ENCODE assay signal across 13 cellular contexts in the genomic region with DNA sequence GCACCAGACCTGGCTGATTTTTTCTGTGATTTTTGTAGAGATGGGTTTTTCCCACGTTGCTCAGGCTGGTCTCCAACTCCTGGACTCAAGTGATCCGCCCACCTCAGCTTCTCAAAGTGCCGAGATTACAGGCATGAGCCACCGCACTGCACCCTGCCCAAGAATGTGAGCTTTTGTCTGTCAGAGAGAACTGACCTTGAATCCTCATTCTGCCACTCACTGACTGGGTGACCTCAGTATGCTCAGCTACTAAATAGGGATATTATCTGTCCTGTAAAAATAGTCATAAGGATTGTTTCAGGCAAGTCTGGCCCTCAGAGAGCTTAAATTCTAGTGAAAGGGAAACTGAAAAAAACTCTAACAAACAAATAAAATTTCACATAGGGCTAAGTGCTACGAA. TPM values are rescaled to one million over a fixed set of nuclear protein-coding genes. Genes with fewer than 3 reads are reported as not detected.
DNase-seq lines count a peak whose midpoint lies in the region; ATAC-seq, FAIRE-seq and TF ChIP-seq lines count a peak whose summit lies in the region.
"Had no signal": no experiment of that assay in that cellular context is flagged by ENCODE, and none has a peak within 500 bp of the region (broad histone marks: within the 10 kb centered on the region; RNA-seq: fewer than 3 reads in every experiment).

No MANE protein-coding gene starts in this region.

- H3K4me3 ChIP-seq in HepG2 (replicated peaks in 1 of 3; ENCODE audit: insufficient read depth in 1 of 3, low read depth in 2 of 3, low read length in 3 of 3) (peak overlapping the region in 1 of 3 experiments; percentile 21; a peak in 1 of 6 replicates), right lobe of liver (no peak overlapping the region), lower lobe of right lung (no peak overlapping the region), dorsolateral prefrontal cortex (no peak overlapping the region)
- H3K4me3 ChIP-seq: esophagus muscularis mucosa, stomach had no signal

- H3K4me1 ChIP-seq in HepG2 (ENCODE audit: insufficient read depth, low read length), result peaks cover 67% of the 10 kb centered on the region
- H3K4me1 ChIP-seq in right lobe of liver, result peaks cover 0 to 25% (median 9%) of the 10 kb centered on the region in 4 donors
- peaks cover 38% of the 10 kb centered on the region for H3K4me1 ChIP-seq in lower lobe of right lung

- H3K27ac ChIP-seq in HepG2 (ENCODE audit: extremely low read length, insufficient read depth, low read length), result no peak overlapping the region
- H3K27ac ChIP-seq in right lobe of liver, result no peak overlapping the region
- H3K27ac ChIP-seq in lower lobe of right lung, result no peak overlapping the region
- H3K27ac ChIP-seq in dorsolateral prefrontal cortex, result peak overlapping the region in 28 of 59 donors; percentile 7 to 94 (median 48)

- H3K27me3 ChIP-seq in HepG2 (ENCODE audit: control insufficient read depth in 1 of 2, insufficient read depth in 2 of 2, low read length in 2 of 2), result no peaks in the 10 kb centered on the region; a peak in 1 of 5 replicates
- no peaks in the 10 kb centered on the region for H3K27me3 ChIP-seq in right lobe of liver
- H3K27me3 ChIP-seq in lower lobe of right lung (ENCODE audit: low read depth), result no peaks in the 10 kb centered on the region
- H3K27me3 ChIP-seq in dorsolateral prefrontal cortex, result no peaks in the 10 kb centered on the region
- H3K27me3 ChIP-seq: esophagus muscularis mucosa, stomach had no signal

- no peak overlapping the region for H2AFZ ChIP-seq in HepG2 (ENCODE audit: low read length)

- no peak overlapping the region for H3K4me3 Mint-ChIP-seq in central memory CD8-positive, alpha-beta T cell
- no peak overlapping the region for H3K4me3 Mint-ChIP-seq in natural killer cell
- H3K4me3 Mint-ChIP-seq in type B pancreatic cell, result peak overlapping the region; percentile 51

- H3K9ac ChIP-seq in HepG2 (ENCODE audit: insufficient read depth, low read depth, low read length), result no peak overlapping the region

- POLR2A ChIA-PET in HepG2 (lab: Yijun Ruan, JAX), result interaction anchor here (0.7 to 9.0 kb wide), 6 partner anchors 9 to 64 kb away, joined by 3 to 75 read pairs (median 6); partner anchors contain the start of gene PRKCD

- TF ChIP-seq EP300 in HepG2 (IDR thresholded peaks at IDR 0.05; ENCODE audit: low read depth in 2 of 2, low read length in 2 of 2) (no peak), HepG2 (CRISPR knock-in tag; IDR thresholded peaks at IDR 0.05; ENCODE audit: borderline replicate concordance) (no peak)

- DNase-seq in HepG2 (ENCODE audit: low spot score), result peak; percentile 77
- DNase-seq in right lobe of liver, result no peak
- DNase-seq in central memory CD8-positive, alpha-beta T cell (ENCODE audit: low spot score in 2 of 2), result no peak
- no peak for DNase-seq in natural killer cell
- DNase-seq in type B pancreatic cell (ENCODE audit: extremely low spot score, unreplicated experiment), result no peak
- DNase-seq in lower lobe of right lung, result no peak
- no peak for DNase-seq in dorsolateral prefrontal cortex
- no peak for DNase-seq in pons (ENCODE audit: low spot score)
- DNase-seq: HCEC 1CT, NCI-H1694, NCI-H446, stomach had no signal

- peak; percentile 92 for FAIRE-seq in HepG2 (lab: Jason Lieb, UNC)

- H3K9me3 ChIP-seq in HepG2 (ENCODE audit: low read length) (no peaks in the 10 kb centered on the region), right lobe of liver (no peaks in the 10 kb centered on the region), lower lobe of right lung (no peaks in the 10 kb centered on the region)
- H3K9me3 ChIP-seq: esophagus muscularis mucosa, stomach had no signal

- peaks cover 18% of the 10 kb centered on the region for H3K36me3 Mint-ChIP-seq in central memory CD8-positive, alpha-beta T cell (ENCODE audit: insufficient read depth)
- no peaks in the 10 kb centered on the region for H3K36me3 Mint-ChIP-seq in natural killer cell
- no peaks in the 10 kb centered on the region for H3K36me3 Mint-ChIP-seq in type B pancreatic cell

- WGBS in HepG2 (ENCODE audit: low lambda C conversion rate), result 17% methylated on average over 5 of the region's 5 CpGs
- WGBS in right lobe of liver (ENCODE audit: insufficient coverage, low coverage, low lambda C conversion rate, missing lambda C conversion rate), result 78% methylated on average over 5 of the region's 5 CpGs

- peak overlapping the region; percentile 55 for H3K4me2 ChIP-seq in HepG2 (ENCODE audit: low read depth, low read length)

- H3K27ac Mint-ChIP-seq in central memory CD8-positive, alpha-beta T cell (ENCODE audit: low read depth), result peak overlapping the region; percentile 97
- H3K27ac Mint-ChIP-seq in natural killer cell (peak overlapping the region; percentile 94 to 99), type B pancreatic cell (peak overlapping the region; percentile 95)

- TF ChIP-seq CTCF in HepG2 (CRISPR knock-in tag; IDR thresholded peaks at IDR 0.05) (no peak), right lobe of liver (IDR thresholded peaks at IDR 0.05) (no peak), natural killer cell (IDR thresholded peaks at IDR 0.05) (no peak), type B pancreatic cell (conservative IDR thresholded peaks at IDR 0.05) (no peak), lower lobe of right lung (IDR thresholded peaks at IDR 0.05) (no peak), dorsolateral prefrontal cortex (IDR thresholded peaks at IDR 0.05 in 54 of 56, conservative IDR thresholded peaks at IDR 0.05 in 2 of 56; ENCODE audit: low read depth in 1 of 56, partially characterized antibody in 56 of 56) (no peak)

- no peaks in the 10 kb centered on the region for H3K27me3 Mint-ChIP-seq in central memory CD8-positive, alpha-beta T cell
- no peaks in the 10 kb centered on the region for H3K27me3 Mint-ChIP-seq in natural killer cell (ENCODE audit: low read depth in 2 of 2)
- no peaks in the 10 kb centered on the region for H3K27me3 Mint-ChIP-seq in type B pancreatic cell

- H3K36me3 ChIP-seq in HepG2 (replicated peaks in 1 of 2; ENCODE audit: control insufficient read depth in 1 of 2, insufficient read depth in 2 of 2, low read length in 2 of 2), result no peaks in the 10 kb centered on the region
- H3K36me3 ChIP-seq in right lobe of liver, result no peaks in the 10 kb centered on the region
- no peaks in the 10 kb centered on the region for H3K36me3 ChIP-seq in lower lobe of right lung
- H3K36me3 ChIP-seq: esophagus muscularis mucosa, stomach had no signal

- no peaks in the 10 kb centered on the region for H4K20me1 ChIP-seq in HepG2 (ENCODE audit: insufficient read depth, low read length)

- intact Hi-C loops in HepG2 (cut with micrococcal nuclease; ENCODE audit: unreplicated experiment), result loop anchor here (5.0 kb wide), 1 partner anchor 40 kb away; no protein-coding TSS in a partner anchor
- intact Hi-C loops in right lobe of liver (cut with DNase I), result no loop called here
- intact Hi-C loops in natural killer cell (cut with micrococcal nuclease), result no loop called here
- intact Hi-C loops in lower lobe of right lung (cut with DNase I), result no loop called here
- intact Hi-C loops in dorsolateral prefrontal cortex (cut with DNase I), result loop anchor here in 1 of 2 donors (5.0 kb wide), 1 partner anchor 65 kb away; no protein-coding TSS in a partner anchor

- ATAC-seq in HepG2 (peak; percentile 45), right lobe of liver (no peak), natural killer cell (no peak), lower lobe of right lung (no peak)
- ATAC-seq in central memory CD8-positive, alpha-beta T cell (replicated peaks; ENCODE audit: extremely low read depth, poor library complexity, severe bottlenecking), result no peak

- BruUV-seq in HepG2 (replicated peaks; lab: Mats Ljungman, UMichigan), result no TSS peak

- no peak for TF ChIP-seq RAD21 in HepG2 (CRISPR knock-in tag; IDR thresholded peaks at IDR 0.05)

- peaks cover 24% of the 10 kb centered on the region for H3K4me1 Mint-ChIP-seq in central memory CD8-positive, alpha-beta T cell
- peaks cover 25% of the 10 kb centered on the region in 2 donors for H3K4me1 Mint-ChIP-seq in natural killer cell
- peaks cover 25% of the 10 kb centered on the region for H3K4me1 Mint-ChIP-seq in type B pancreatic cell (ENCODE audit: unreplicated experiment)

- H3K9me3 Mint-ChIP-seq in central memory CD8-positive, alpha-beta T cell, result no peaks in the 10 kb centered on the region
- H3K9me3 Mint-ChIP-seq in natural killer cell, result no peaks in the 10 kb centered on the region
- H3K9me3 Mint-ChIP-seq in type B pancreatic cell, result no peaks in the 10 kb centered on the region

- in situ Hi-C loops in HepG2 (cut with HindIII; ENCODE audit: extremely low pct_ligation_motif_present, low pct_unique_long_range_greater_than_20kb), result loop anchor here (5.0 kb wide), 1 partner anchor 65 kb away; no protein-coding TSS in a partner anchor

- peaks cover 21% of the 10 kb centered on the region for H3K79me2 ChIP-seq in HepG2 (ENCODE audit: insufficient read depth, low read length)

- CTCF ChIA-PET in HepG2 (lab: Yijun Ruan, JAX; ENCODE audit: low intra/inter-chr PET ratio, low total read pairs), result interaction anchor here (1.7 to 4.7 kb wide), 2 partner anchors 18 to 63 kb away, joined by 5 to 53 read pairs; no protein-coding TSS in a partner anchor

- TF ChIP-seq POLR2A in HepG2 (IDR thresholded peaks at IDR 0.05; ENCODE audit: insufficient read depth in 1 of 2, low read depth in 2 of 2, low read length in 2 of 2), result no peak
- no peak for TF ChIP-seq POLR2A in right lobe of liver (IDR thresholded peaks at IDR 0.05)

RNA-seq across cellular contexts. Expression of gene RFT1, which starts 2.1 kb away (rescaled TPM):
- total RNA-seq in HepG2 (2016; rRNA removed; fragmentation: Illumina TruSeq; extraction: Trizol) (25.7 and 37.0 TPM in 2 replicates), right lobe of liver (10 to 100 TPM in 4 of 6 experiments, 1 to 10 TPM in 2; 9.3 to 12.4 (median 10.4) TPM), natural killer cell (10 to 100 TPM; 13.3 to 17.2 (median 14.1) TPM), type B pancreatic cell (ENCODE audit: low replicate concordance) (23.4 and 31.0 TPM in 2 replicates), lower lobe of right lung (18.3 TPM), dorsolateral prefrontal cortex (10 to 100 TPM in 118 of 120 experiments, 1 to 10 TPM in 2; 8.0 to 22.2 (median 15.5) TPM)
- total RNA-seq in HepG2 (2016; cell fraction: cytosol; rRNA removed; fragmentation: Illumina TruSeq; extraction: Trizol; ENCODE audit: low read depth), result 4.3 and 5.1 TPM in 2 replicates
- total RNA-seq in HepG2 (2016; cell fraction: insoluble cytoplasmic fraction; rRNA removed; fragmentation: Illumina TruSeq; extraction: Trizol), result 25.2 and 37.3 TPM in 2 replicates
- total RNA-seq in HepG2 (2016; cell fraction: membrane; rRNA removed; fragmentation: Illumina TruSeq; extraction: Trizol), result 14.7 and 16.2 TPM in 2 replicates
- 30.4 and 35.0 TPM in 2 replicates for total RNA-seq in HepG2 (2016; cell fraction: nucleus; rRNA removed; fragmentation: Illumina TruSeq; extraction: Trizol)
- polyA plus RNA-seq in HepG2 (2011; rRNA removed), result 21.0 and 23.2 TPM in 2 replicates
- 21.9 and 27.5 TPM in 2 replicates for polyA plus RNA-seq in HepG2 (2011; cell fraction: cytosol; rRNA removed)
- polyA plus RNA-seq in HepG2 (2011; cell fraction: nucleus; rRNA removed), result 11.4 TPM in 2 replicates
- 13.7 and 19.5 TPM in 2 replicates for polyA plus RNA-seq in HepG2 (2012)
- polyA plus RNA-seq in HepG2 (2016; cell fraction: cytosol; fragmentation: Illumina TruSeq; extraction: Trizol; ENCODE audit: low read depth), result 5.2 and 6.1 TPM in 2 replicates
- polyA plus RNA-seq in HepG2 (2016; cell fraction: insoluble cytoplasmic fraction; fragmentation: Illumina TruSeq; extraction: Trizol; ENCODE audit: low read depth), result 20.1 and 21.3 TPM in 2 replicates
- 10.2 and 12.2 TPM in 2 replicates for polyA plus RNA-seq in HepG2 (2016; cell fraction: membrane; fragmentation: Illumina TruSeq; extraction: Trizol; ENCODE audit: low read depth)
- 32.4 and 36.2 TPM in 2 replicates for polyA plus RNA-seq in HepG2 (2016; cell fraction: nucleus; fragmentation: Illumina TruSeq; extraction: Trizol; ENCODE audit: insufficient read depth, low read depth)
- polyA minus RNA-seq in HepG2 (2011; rRNA and poly(A)+ RNA removed; ENCODE audit: low replicate concordance), result 79.7 and 80.7 TPM in 2 replicates
- 17.0 and 17.7 TPM in 2 replicates for polyA minus RNA-seq in HepG2 (2011; cell fraction: cytosol; rRNA and poly(A)+ RNA removed)
- polyA minus RNA-seq in HepG2 (2011; cell fraction: nucleus; rRNA and poly(A)+ RNA removed), result 15.6 and 15.8 TPM in 2 replicates

RNA-seq across cellular contexts. Expression of gene PRKCD, which starts 28.7 kb away (rescaled TPM):
- total RNA-seq in HepG2 (2016; rRNA removed; fragmentation: Illumina TruSeq; extraction: Trizol) (1.6 and 4.3 TPM in 2 replicates), right lobe of liver (1 to 10 TPM; 3.5 to 8.3 (median 5.1) TPM), natural killer cell (10 to 100 TPM; 31.7 to 60.0 (median 36.3) TPM), type B pancreatic cell (ENCODE audit: low replicate concordance) (24.0 and 37.4 TPM in 2 replicates), lower lobe of right lung (103 TPM), dorsolateral prefrontal cortex (10 to 100 TPM in 106 of 120 experiments, 1 to 10 TPM in 14; 6.1 to 36.1 (median 14.7) TPM)
- 0.79 and 1.0 TPM in 2 replicates for total RNA-seq in HepG2 (2016; cell fraction: cytosol; rRNA removed; fragmentation: Illumina TruSeq; extraction: Trizol; ENCODE audit: low read depth)
- 1.7 and 3.8 TPM in 2 replicates for total RNA-seq in HepG2 (2016; cell fraction: insoluble cytoplasmic fraction; rRNA removed; fragmentation: Illumina TruSeq; extraction: Trizol)
- 2.3 and 2.6 TPM in 2 replicates for total RNA-seq in HepG2 (2016; cell fraction: membrane; rRNA removed; fragmentation: Illumina TruSeq; extraction: Trizol)
- total RNA-seq in HepG2 (2016; cell fraction: nucleus; rRNA removed; fragmentation: Illumina TruSeq; extraction: Trizol), result 4.3 and 4.4 TPM in 2 replicates
- 40.7 and 47.7 TPM in 2 replicates for polyA plus RNA-seq in HepG2 (2011; rRNA removed)
- 43.8 and 46.4 TPM in 2 replicates for polyA plus RNA-seq in HepG2 (2011; cell fraction: cytosol; rRNA removed)
- polyA plus RNA-seq in HepG2 (2011; cell fraction: nucleus; rRNA removed), result 49.0 and 56.6 TPM in 2 replicates
- polyA plus RNA-seq in HepG2 (2012), result 26.9 and 29.1 TPM in 2 replicates
- polyA plus RNA-seq in HepG2 (2016; cell fraction: cytosol; fragmentation: Illumina TruSeq; extraction: Trizol; ENCODE audit: low read depth), result 4.3 and 5.2 TPM in 2 replicates
- polyA plus RNA-seq in HepG2 (2016; cell fraction: insoluble cytoplasmic fraction; fragmentation: Illumina TruSeq; extraction: Trizol; ENCODE audit: low read depth), result 19.3 and 22.7 TPM in 2 replicates
- 3.2 and 3.3 TPM in 2 replicates for polyA plus RNA-seq in HepG2 (2016; cell fraction: membrane; fragmentation: Illumina TruSeq; extraction: Trizol; ENCODE audit: low read depth)
- 26.1 and 26.5 TPM in 2 replicates for polyA plus RNA-seq in HepG2 (2016; cell fraction: nucleus; fragmentation: Illumina TruSeq; extraction: Trizol; ENCODE audit: insufficient read depth, low read depth)
- 30.4 and 51.6 TPM in 2 replicates for polyA minus RNA-seq in HepG2 (2011; rRNA and poly(A)+ RNA removed; ENCODE audit: low replicate concordance)
- polyA minus RNA-seq in HepG2 (2011; cell fraction: cytosol; rRNA and poly(A)+ RNA removed), result 17.5 and 20.8 TPM in 2 replicates
- polyA minus RNA-seq in HepG2 (2011; cell fraction: nucleus; rRNA and poly(A)+ RNA removed), result 17.8 and 23.6 TPM in 2 replicates
